In the genomic region with DNA sequence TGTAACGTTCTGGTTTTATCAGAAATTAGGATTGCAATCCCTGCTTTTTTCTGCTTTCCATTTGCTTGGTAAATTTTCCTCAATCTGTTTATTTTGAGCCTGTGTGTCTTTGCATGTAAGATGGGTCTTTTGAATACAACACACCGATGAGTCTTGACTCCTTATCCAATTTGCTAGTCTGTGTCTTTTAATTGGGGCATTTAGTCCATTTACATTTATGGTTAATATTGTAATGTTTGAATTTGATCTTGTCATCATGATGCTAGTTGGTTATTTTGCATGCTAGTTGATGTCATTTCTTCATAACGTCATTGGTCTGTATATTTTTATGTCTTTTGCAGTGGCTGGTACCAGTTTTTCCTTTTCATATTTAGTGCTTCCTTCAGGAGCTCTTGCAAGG, we compare ENCODE assay signal across 20 cellular contexts. TPM values are rescaled to one million over a fixed set of nuclear protein-coding genes. Genes with fewer than 3 reads are reported as not detected.
"Had no signal": no experiment of that assay in that cellular context is flagged by ENCODE, and none has a peak within 500 bp of the region (broad histone marks: within the 10 kb centered on the region; RNA-seq: fewer than 3 reads in every experiment).

No MANE protein-coding gene starts in this region.

RNA-seq across cellular contexts. Expression of a gene that starts 34.5 kb away (rescaled TPM):
- total RNA-seq: activated naive CD4-positive, alpha-beta T cell treated with anti-CD3 and anti-CD28 coated beads for 36 hours; activated naive CD4-positive, alpha-beta T cell treated with anti-CD3 and anti-CD28 coated beads, Interleukin-2, amount 50 U/mL, for 72 hours; activated naive CD8-positive, alpha-beta T cell treated with anti-CD3 and anti-CD28 coated beads for 36 hours; activated naive CD8-positive, alpha-beta T cell treated with anti-CD3 and anti-CD28 coated beads, Interleukin-2, amount 10 ng/mL, durations not matched to agents 7 days and 5 days; activated T-cell treated with anti-CD3 and anti-CD28 coated beads, Interleukin-2, amount 50 U/mL, for 4 hours; activated T-cell treated with anti-CD3 and anti-CD28 coated beads, Interleukin-2, amount 50 U/mL, for 72 hours; activated T-helper 1 cell treated with anti-CD3 and anti-CD28 coated beads, Interleukin-12 subunit alpha, Interleukin-12 subunit beta, Interleukin-2, Interleukin-4 antibody, amounts not matched to agents 30 ng/mL and 10 ng/mL and 1 ng/mL, durations not matched to agents 14 hours and 24 hours and 36 hours; activated T-helper 17 cell treated with anti-CD3 and anti-CD28 coated beads, Interleukin-2, amount 50 U/mL, for 72 hours; activated T-helper 2 cell treated with anti-CD3 and anti-CD28 coated beads, Interferon-gamma antibody, Interleukin-2, Interleukin-4, amounts not matched to agents 10 μg/mL and 5 μg/mL and 100 μg/mL, durations not matched to agents 14 hours and 24 hours and 36 hours; adrenal gland; aorta; ascending aorta; astrocyte; breast epithelium; bronchial epithelial cell; cardiac muscle cell; cardiac septum; cerebellum; chondrocyte had no signal
- polyA plus RNA-seq: adipose tissue, adrenal gland, aorta had no signal
